8 cellular contexts compared by ENCODE assay signal in the genomic region with DNA sequence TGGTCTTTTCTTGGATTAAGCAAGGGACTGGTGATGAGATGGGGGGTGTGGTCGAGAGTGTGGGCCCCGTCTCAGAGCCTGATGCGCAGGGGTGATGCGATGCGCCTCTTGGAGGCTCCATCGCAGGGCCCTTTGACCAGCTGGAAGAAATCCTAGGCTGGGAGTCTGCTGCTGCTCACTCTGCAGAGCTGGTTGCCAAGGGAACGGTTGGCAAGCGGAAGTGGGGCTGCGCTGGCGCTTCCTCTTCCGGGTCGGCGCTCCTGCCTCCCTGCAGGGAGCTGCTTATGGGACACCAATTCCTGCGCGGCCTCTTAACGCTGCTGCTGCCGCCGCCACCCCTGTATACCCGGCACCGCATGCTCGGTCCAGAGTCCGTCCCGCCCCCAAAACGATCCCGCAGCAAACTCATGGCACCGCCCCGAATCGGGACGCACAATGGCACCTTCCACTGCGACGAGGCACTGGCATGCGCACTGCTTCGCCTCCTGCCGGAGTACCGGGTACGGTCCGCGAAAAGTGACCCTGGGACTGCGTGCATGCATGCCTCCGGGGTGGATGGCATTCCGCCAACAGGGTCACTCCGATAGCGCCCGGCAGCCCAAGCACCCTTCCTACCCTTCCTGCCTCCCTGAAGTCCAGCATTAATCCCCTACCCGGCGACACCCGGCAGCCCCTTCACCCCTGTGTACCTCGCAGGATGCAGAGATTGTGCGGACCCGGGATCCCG. TPM values are rescaled to one million over a fixed set of nuclear protein-coding genes. Genes with fewer than 3 reads are reported as not detected.
A peak's percentile ranks its signal among the peaks of the same experiment; 100 is the strongest.
DNase-seq lines count a peak whose midpoint lies in the region; ATAC-seq and TF ChIP-seq lines count a peak whose summit lies in the region.

A gene with protein sequence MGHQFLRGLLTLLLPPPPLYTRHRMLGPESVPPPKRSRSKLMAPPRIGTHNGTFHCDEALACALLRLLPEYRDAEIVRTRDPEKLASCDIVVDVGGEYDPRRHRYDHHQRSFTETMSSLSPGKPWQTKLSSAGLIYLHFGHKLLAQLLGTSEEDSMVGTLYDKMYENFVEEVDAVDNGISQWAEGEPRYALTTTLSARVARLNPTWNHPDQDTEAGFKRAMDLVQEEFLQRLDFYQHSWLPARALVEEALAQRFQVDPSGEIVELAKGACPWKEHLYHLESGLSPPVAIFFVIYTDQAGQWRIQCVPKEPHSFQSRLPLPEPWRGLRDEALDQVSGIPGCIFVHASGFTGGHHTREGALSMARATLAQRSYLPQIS (plus strand): TSS at position 242 of the 727 bp plus-strand sequence. CDS start 43 bp downstream, at position 285.

- peaks cover 51% of the 10 kb centered on the region for H3K4me1 Mint-ChIP-seq in T-helper 1 cell treated with Interleukin-12 subunit alpha and Interleukin-12 subunit beta and Interleukin-4 antibody, amounts not matched to agents 30 μg/mL and 1 μg/mL, for 36 hours (ENCODE audit: low read depth)

- 1 to 2% (median 1%) methylated on average over 51 of the region's 51 CpGs for WGBS in psoas muscle, 3 donors
- WGBS in urinary bladder: under 1% methylated on average over 51 of the region's 51 CpGs

- no peaks in the 10 kb centered on the region for H3K9me3 Mint-ChIP-seq in T-helper 1 cell treated with Interleukin-12 subunit alpha and Interleukin-12 subunit beta and Interleukin-4 antibody, amounts not matched to agents 30 μg/mL and 1 μg/mL, for 36 hours

- peak within 1 kb of the TSS; percentile 96 for H3K4me3 Mint-ChIP-seq in T-helper 1 cell treated with Interleukin-12 subunit alpha and Interleukin-12 subunit beta and Interleukin-4 antibody, amounts not matched to agents 30 μg/mL and 1 μg/mL, for 36 hours

- peaks cover 40% of the 10 kb centered on the region for H3K36me3 Mint-ChIP-seq in T-helper 1 cell treated with Interleukin-12 subunit alpha and Interleukin-12 subunit beta and Interleukin-4 antibody, amounts not matched to agents 30 μg/mL and 1 μg/mL, for 36 hours (ENCODE audit: low read depth)

- H3K27me3 ChIP-seq in right atrium auricular region (no peaks in the 10 kb centered on the region), psoas muscle (ENCODE audit: insufficient read depth in 3 of 3, low read length in 2 of 3) (no peaks in the 10 kb centered on the region)

- intact Hi-C loops in psoas muscle (cut with DNase I): loop anchor here in 1 of 2 donors (2.0 kb wide), 1 partner anchor 21 kb away; a partner anchor contains a TSS

- peaks cover 0 to 52% of the 10 kb centered on the region in 2 donors for H3K4me1 ChIP-seq in right atrium auricular region
- peaks cover 34% of the 10 kb centered on the region for H3K4me1 ChIP-seq in psoas muscle
- H3K4me1 ChIP-seq in urinary bladder (ENCODE audit: insufficient read depth): no peaks in the 10 kb centered on the region

- no peaks in the 10 kb centered on the region for H3K27me3 Mint-ChIP-seq in T-helper 1 cell treated with Interleukin-12 subunit alpha and Interleukin-12 subunit beta and Interleukin-4 antibody, amounts not matched to agents 30 μg/mL and 1 μg/mL, for 36 hours (ENCODE audit: low read depth)

- TF ChIP-seq CTCF in GM12875 (IDR thresholded peaks at IDR 0.05; ENCODE audit: borderline replicate concordance, insufficient read depth, low read depth, low read length) (no peak), right atrium auricular region (IDR thresholded peaks at IDR 0.05) (peak in 1 of 2 donors; percentile 50), psoas muscle (IDR thresholded peaks at IDR 0.05) (no peak)

- peak; percentile 80 for DNase-seq in NCI-H146 treated with DMSO at 0.1 percent for 48 hours (lab: John Stamatoyannopoulos, UW; ENCODE audit: unreplicated experiment)
- DNase-seq in amygdala (lab: John Stamatoyannopoulos, UW): peak; percentile 44 to 96 (median 85)
- DNase-seq in right atrium auricular region (ENCODE audit: low spot score): peak; percentile 85
- peak; percentile 88 to 93 for DNase-seq in psoas muscle

- no peaks in the 10 kb centered on the region for H3K9me3 ChIP-seq in right atrium auricular region
- no peaks in the 10 kb centered on the region for H3K9me3 ChIP-seq in psoas muscle

- peak within 1 kb of the TSS; percentile 95 for H3K4me3 ChIP-seq in GM12875 (ENCODE audit: low read depth, low read length)
- peak within 1 kb of the TSS; percentile 74 to 81 for H3K4me3 ChIP-seq in right atrium auricular region
- peak within 1 kb of the TSS; percentile 95 for H3K4me3 ChIP-seq in psoas muscle
- peak within 1 kb of the TSS; percentile 78 for H3K4me3 ChIP-seq in urinary bladder (ENCODE audit: low read depth, low read length)

- ATAC-seq in HG02759 (IDR thresholded peaks at IDR 0.05; ENCODE audit: unreplicated experiment) (peak; percentile 78), psoas muscle (peak; percentile 78 to 86 (median 82))

- H3K27ac ChIP-seq in right atrium auricular region (peak within 1 kb of the TSS; percentile 71 to 74), psoas muscle (peak within 1 kb of the TSS; percentile 77), urinary bladder (ENCODE audit: low read depth) (no peak within 1 kb of the TSS)

- peak within 1 kb of the TSS; percentile 88 for H3K27ac Mint-ChIP-seq in T-helper 1 cell treated with Interleukin-12 subunit alpha and Interleukin-12 subunit beta and Interleukin-4 antibody, amounts not matched to agents 30 μg/mL and 1 μg/mL, for 36 hours

- H3K36me3 ChIP-seq in right atrium auricular region: peaks cover 13% of the 10 kb centered on the region
- peaks cover 3 to 56% of the 10 kb centered on the region in 2 donors for H3K36me3 ChIP-seq in psoas muscle (ENCODE audit: insufficient read depth in 1 of 2, low read depth in 1 of 2)
- H3K36me3 ChIP-seq in urinary bladder (ENCODE audit: insufficient read depth): peaks cover 2% of the 10 kb centered on the region

RNA-seq across cellular contexts. Expression of the gene that starts here (rescaled TPM):
- total RNA-seq in right atrium auricular region: 10 to 100 TPM; 26.9 to 28.3 TPM
- total RNA-seq in psoas muscle: 10 to 100 TPM; 43.1 to 51.4 (median 44.5) TPM
- 10 to 100 TPM; 34.6 to 68.9 (median 65.0) TPM for polyA plus RNA-seq in psoas muscle
- total RNA-seq in urinary bladder: 17.9 TPM
- 66.3 TPM for polyA plus RNA-seq in urinary bladder
